In the genomic region with DNA sequence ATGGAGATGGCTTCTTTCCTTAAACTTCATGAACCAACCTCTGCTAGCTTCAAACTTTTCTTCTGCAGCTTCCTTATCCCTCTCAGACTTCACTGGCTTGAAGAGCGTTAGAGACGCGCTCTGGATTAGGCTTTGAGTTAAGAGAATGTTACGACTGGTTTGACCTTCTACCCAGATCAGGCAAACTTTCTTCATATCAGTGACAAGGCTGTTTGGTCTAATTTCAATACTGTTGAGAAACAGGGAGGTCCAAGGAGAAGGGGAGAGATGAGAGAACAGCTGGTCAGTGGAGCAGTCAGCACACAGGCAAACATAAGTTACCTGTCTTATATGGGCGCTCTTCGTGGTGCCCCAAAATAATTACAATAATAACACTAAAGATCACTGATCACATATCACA, we compare ENCODE assay signal across 27 cellular contexts. TPM values are rescaled to one million over a fixed set of nuclear protein-coding genes. Genes with fewer than 3 reads are reported as not detected.
DNase-seq lines count a peak whose midpoint lies in the region; ATAC-seq and TF ChIP-seq lines count a peak whose summit lies in the region.
"Had no signal": no experiment of that assay in that cellular context is flagged by ENCODE, and none has a peak within 500 bp of the region (broad histone marks: within the 10 kb centered on the region; RNA-seq: fewer than 3 reads in every experiment).

No MANE protein-coding gene starts in this region.

- H3K36me3 Mint-ChIP-seq in GM23338 (ENCODE audit: low read depth), result peaks cover 4% of the 10 kb centered on the region; the same call in 1 of the 3 replicates
- peaks cover 4% of the 10 kb centered on the region; the same call in 1 of the 2 replicates for H3K36me3 Mint-ChIP-seq in WTC11
- peaks cover 7% of the 10 kb centered on the region for H3K36me3 Mint-ChIP-seq in progenitor cell of endocrine pancreas (ENCODE audit: insufficient read depth)

- no peaks in the 10 kb centered on the region for H3F3A ChIP-seq in GM23338 (replicated peaks; ENCODE audit: low read depth)

- no peak overlapping the region for H3K4me3 Mint-ChIP-seq in GM23338
- no peak overlapping the region for H3K4me3 Mint-ChIP-seq in WTC11
- H3K4me3 Mint-ChIP-seq in progenitor cell of endocrine pancreas (ENCODE audit: low read depth), result no peak overlapping the region
- H3K4me3 Mint-ChIP-seq: activated CD8-positive, alpha-beta T cell treated with anti-CD3 and anti-CD28 coated beads for 36 hours; stimulated activated naive CD8-positive, alpha-beta T cell treated with anti-CD3 and anti-CD28 coated beads, Interleukin-15, Interleukin-2, amounts not matched to agents 100 ng/mL and 50 ng/mL, for 24 hours had no signal

- DNase-seq in GM23338 (ENCODE audit: low spot score), result no peak
- DNase-seq in WTC11 (ENCODE audit: low spot score), result no peak
- DNase-seq in heart right ventricle, result no peak
- DNase-seq in progenitor cell of endocrine pancreas (ENCODE audit: low spot score, unreplicated experiment), result no peak
- DNase-seq in H4 (ENCODE audit: low spot score), result no peak
- DNase-seq in NCI-H2081 (lab: John Stamatoyannopoulos, UW), result no peak
- DNase-seq in kidney tubule cell (ENCODE audit: low spot score), result no peak
- DNase-seq: ACHN; activated CD4-positive, alpha-beta T cell treated with anti-CD3 and anti-CD28 coated beads for 1 hour; activated CD8-positive, alpha-beta T cell treated with anti-CD3 and anti-CD28 coated beads for 36 hours; activated effector memory CD4-positive, alpha-beta T cell treated with anti-CD3 and anti-CD28 coated beads, Interleukin-2, amount 50 U/mL, for 16 hours; brain microvascular endothelial cell; DND-41; effector CD8-positive, alpha-beta T cell; foreskin melanocyte; hypothalamus; NCI-H2171; NCI-H526; stimulated activated CD4-positive, alpha-beta T cell treated with anti-CD3 and anti-CD28 coated beads, Interleukin-12 subunit alpha, Interleukin-12 subunit beta, amount 100 ng/mL, for 4 hours; stimulated activated CD4-positive, alpha-beta T cell treated with anti-CD3 and anti-CD28 coated beads, Interleukin-4, amount 100 ng/mL, for 4 hours; thyroid gland had no signal

- H3K9me3 ChIP-seq in heart right ventricle, result peaks cover 0 to 3% (median 0%) of the 10 kb centered on the region in 11 donors
- H3K9me3 ChIP-seq: thyroid gland had no signal

- H2AFZ ChIP-seq in GM23338, result no peak overlapping the region

- no peaks in the 10 kb centered on the region for H3K4me1 ChIP-seq in GM23338 (ENCODE audit: insufficient read depth)
- H3K4me1 ChIP-seq in heart right ventricle, result peaks cover 3 to 96% (median 89%) of the 10 kb centered on the region in 9 donors
- H3K4me1 ChIP-seq: BLaER1 had no signal

- 66 to 77% methylated on average over 6 of the region's 6 CpGs for WGBS in heart right ventricle, 2 donors

- H3K4me1 Mint-ChIP-seq in GM23338 (peaks cover 27% of the 10 kb centered on the region), WTC11 (peaks cover 23% of the 10 kb centered on the region), progenitor cell of endocrine pancreas (ENCODE audit: low read depth) (peaks cover 32% of the 10 kb centered on the region)

- H3K9me2 ChIP-seq in GM23338 (ENCODE audit: insufficient read depth), result no peaks in the 10 kb centered on the region

- peaks cover 96% of the 10 kb centered on the region for H3K79me2 ChIP-seq in GM23338 (replicated peaks; ENCODE audit: insufficient read depth)

- TF ChIP-seq CTCF in GM23338 (conservative IDR thresholded peaks at IDR 0.05; ENCODE audit: low read depth in 2 of 2) (no peak), WTC11 (IDR thresholded peaks at IDR 0.05) (no peak), heart right ventricle (IDR thresholded peaks at IDR 0.05) (no peak), progenitor cell of endocrine pancreas (IDR thresholded peaks at IDR 0.05; ENCODE audit: unreplicated experiment) (no peak)

- no peaks in the 10 kb centered on the region for H3K27me3 Mint-ChIP-seq in GM23338 (ENCODE audit: insufficient read depth, low read depth, poor library complexity)
- no peaks in the 10 kb centered on the region for H3K27me3 Mint-ChIP-seq in WTC11 (ENCODE audit: low read depth)
- no peaks in the 10 kb centered on the region for H3K27me3 Mint-ChIP-seq in progenitor cell of endocrine pancreas
- H3K27me3 Mint-ChIP-seq: activated CD8-positive, alpha-beta T cell treated with anti-CD3 and anti-CD28 coated beads for 36 hours; stimulated activated naive CD8-positive, alpha-beta T cell treated with anti-CD3 and anti-CD28 coated beads, Interleukin-15, Interleukin-2, amounts not matched to agents 100 ng/mL and 50 ng/mL, for 24 hours had no signal

- H3K27ac Mint-ChIP-seq in GM23338 (0 out of 2 replicates have a peak overlapping the region, but pooled peaks have one; percentile 37), WTC11 (peak overlapping the region; percentile 7; the same call in 1 of the 2 replicates), progenitor cell of endocrine pancreas (peak overlapping the region; percentile 0)
- H3K27ac Mint-ChIP-seq: activated CD8-positive, alpha-beta T cell treated with anti-CD3 and anti-CD28 coated beads for 36 hours; stimulated activated naive CD8-positive, alpha-beta T cell treated with anti-CD3 and anti-CD28 coated beads, Interleukin-15, Interleukin-2, amounts not matched to agents 100 ng/mL and 50 ng/mL, for 24 hours had no signal

- intact Hi-C loops in heart right ventricle (cut with DNase I), result no loop called here

- H3K36me3 ChIP-seq in GM23338 (ENCODE audit: insufficient read depth) (no peaks in the 10 kb centered on the region), heart right ventricle (peaks cover 0 to 12% (median 0%) of the 10 kb centered on the region in 9 donors)
- H3K36me3 ChIP-seq: brain microvascular endothelial cell, thyroid gland had no signal

- H4K20me1 ChIP-seq in GM23338 (replicated peaks; ENCODE audit: insufficient read depth), result peaks cover 41% of the 10 kb centered on the region

- H3K9me3 Mint-ChIP-seq in GM23338 (no peaks in the 10 kb centered on the region), WTC11 (no peaks in the 10 kb centered on the region), progenitor cell of endocrine pancreas (ENCODE audit: low read depth) (no peaks in the 10 kb centered on the region)

- ATAC-seq in GM23338 (no peak), WTC11 (no peak), heart right ventricle (peak in 6 of 8 donors; percentile 12 to 55 (median 32)), GM21786 (IDR thresholded peaks at IDR 0.05; ENCODE audit: unreplicated experiment) (no peak)
- ATAC-seq: activated CD8-positive, alpha-beta T cell treated with anti-CD3 and anti-CD28 coated beads for 36 hours; esophagus mucosa; Panc1 had no signal

- POLR2A ChIA-PET in WTC11 (lab: Charles Lee), result no interaction called here

- H3K27me3 ChIP-seq in GM23338 (ENCODE audit: insufficient read depth) (no peaks in the 10 kb centered on the region), heart right ventricle (no peaks in the 10 kb centered on the region)
- H3K27me3 ChIP-seq: BLaER1, brain microvascular endothelial cell, thyroid gland had no signal

- CTCF ChIA-PET in WTC11 (lab: Charles Lee), result no interaction called here

- H3K27ac ChIP-seq in GM23338 (ENCODE audit: low read depth) (no peak overlapping the region), heart right ventricle (peak overlapping the region in 7 of 10 donors; percentile 25 to 72 (median 45))
- H3K27ac ChIP-seq: BLaER1, brain microvascular endothelial cell, KMS-11, thyroid gland had no signal

- H3K4me3 ChIP-seq in GM23338 (no peak overlapping the region), heart right ventricle (no peak overlapping the region)
- H3K4me3 ChIP-seq: BLaER1, thyroid gland had no signal

- no peak overlapping the region for H3K4me2 ChIP-seq in GM23338
- H3K4me2 ChIP-seq: BLaER1, KMS-11 had no signal

TF ChIP-seq in GM23338, 12 proteins besides CTCF, POLR2A, EP300 and RAD21 (continues in another document):
- TF ChIP-seq ZNF114 (CRISPR knock-in tag; IDR thresholded peaks at IDR 0.05), result no peak
- TF ChIP-seq EZH2phosphoT487 (IDR thresholded peaks at IDR 0.05; ENCODE audit: unreplicated experiment), result no peak
- TF ChIP-seq STAT1 (IDR thresholded peaks at IDR 0.05; ENCODE audit: unreplicated experiment), result no peak
- TF ChIP-seq CREB1 (CRISPR knock-in tag; IDR thresholded peaks at IDR 0.05; ENCODE audit: low read depth), result no peak

TF ChIP-seq in WTC11, 78 proteins besides CTCF, POLR2A, EP300 and RAD21 (continues in another document):
- TF ChIP-seq, protein P1, sequence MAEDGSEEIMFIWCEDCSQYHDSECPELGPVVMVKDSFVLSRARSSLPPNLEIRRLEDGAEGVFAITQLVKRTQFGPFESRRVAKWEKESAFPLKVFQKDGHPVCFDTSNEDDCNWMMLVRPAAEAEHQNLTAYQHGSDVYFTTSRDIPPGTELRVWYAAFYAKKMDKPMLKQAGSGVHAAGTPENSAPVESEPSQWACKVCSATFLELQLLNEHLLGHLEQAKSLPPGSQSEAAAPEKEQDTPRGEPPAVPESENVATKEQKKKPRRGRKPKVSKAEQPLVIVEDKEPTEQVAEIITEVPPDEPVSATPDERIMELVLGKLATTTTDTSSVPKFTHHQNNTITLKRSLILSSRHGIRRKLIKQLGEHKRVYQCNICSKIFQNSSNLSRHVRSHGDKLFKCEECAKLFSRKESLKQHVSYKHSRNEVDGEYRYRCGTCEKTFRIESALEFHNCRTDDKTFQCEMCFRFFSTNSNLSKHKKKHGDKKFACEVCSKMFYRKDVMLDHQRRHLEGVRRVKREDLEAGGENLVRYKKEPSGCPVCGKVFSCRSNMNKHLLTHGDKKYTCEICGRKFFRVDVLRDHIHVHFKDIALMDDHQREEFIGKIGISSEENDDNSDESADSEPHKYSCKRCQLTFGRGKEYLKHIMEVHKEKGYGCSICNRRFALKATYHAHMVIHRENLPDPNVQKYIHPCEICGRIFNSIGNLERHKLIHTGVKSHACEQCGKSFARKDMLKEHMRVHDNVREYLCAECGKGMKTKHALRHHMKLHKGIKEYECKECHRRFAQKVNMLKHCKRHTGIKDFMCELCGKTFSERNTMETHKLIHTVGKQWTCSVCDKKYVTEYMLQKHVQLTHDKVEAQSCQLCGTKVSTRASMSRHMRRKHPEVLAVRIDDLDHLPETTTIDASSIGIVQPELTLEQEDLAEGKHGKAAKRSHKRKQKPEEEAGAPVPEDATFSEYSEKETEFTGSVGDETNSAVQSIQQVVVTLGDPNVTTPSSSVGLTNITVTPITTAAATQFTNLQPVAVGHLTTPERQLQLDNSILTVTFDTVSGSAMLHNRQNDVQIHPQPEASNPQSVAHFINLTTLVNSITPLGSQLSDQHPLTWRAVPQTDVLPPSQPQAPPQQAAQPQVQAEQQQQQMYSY (CRISPR knock-in tag; IDR thresholded peaks at IDR 0.05), result no peak
- TF ChIP-seq ZNF416 (CRISPR knock-in tag; IDR thresholded peaks at IDR 0.05) (no peak), NFATC4 (CRISPR knock-in tag; IDR thresholded peaks at IDR 0.05) (no peak), ZNF423 (CRISPR knock-in tag; IDR thresholded peaks at IDR 0.05) (no peak), NFE2L1 (CRISPR knock-in tag; IDR thresholded peaks at IDR 0.05) (no peak)

RNA-seq across cellular contexts. Expression of a gene that starts 14.9 kb away (rescaled TPM):
- 84.8 and 89.9 TPM in 2 replicates for total RNA-seq in GM23338 (2014; rRNA removed; shearing (Covaris generic))
- polyA plus RNA-seq in GM23338 (2016; fragmentation: Nextera tagmentation; extraction: Ambion mirVana), result 72.4 and 77.0 TPM in 2 replicates
- total RNA-seq in WTC11 (2021), result 65.6 to 82.4 TPM (median 72.6 TPM) in 3 replicates
- total RNA-seq in heart right ventricle, result 100 to 1,000 TPM in 3 of 10 donors, 10 to 100 TPM in 7; 71.9 to 112 (median 87.3) TPM
- polyA plus RNA-seq in heart right ventricle, result 10 to 100 TPM; 15.1 to 32.8 TPM
- total RNA-seq in progenitor cell of endocrine pancreas, result 104 and 113 TPM in 2 replicates
- 54.8 and 64.7 TPM in 2 replicates for total RNA-seq in H4 (2014; rRNA removed; shearing (Covaris generic))

Comparison
In these comparisons a context has a peak if more than half of its experiments do, and no peak if none do; other contexts are left out.
1. ATAC-seq: peak in heart right ventricle (6 of 8); none in GM23338 (single experiment), WTC11 (single experiment) and GM21786 (single experiment).
2. Peak in every context shown above with its lines, with median percentiles within 50 percentile points of each other: H3K27ac Mint-ChIP-seq.